In genomic region chr7:105745681-105746330, GRCh38 we compare ENCODE assay signal across 15 cellular contexts.
"Had no signal": no experiment of that assay in that cellular context is flagged by ENCODE, and none has a peak within 500 bp of the region (broad histone marks: within the 10 kb centered on the region; RNA-seq: fewer than 3 reads in every experiment).

No MANE protein-coding gene starts in this region.

- FAIRE-seq: astrocyte, islet of Langerhans had no signal

- H3K9me3 ChIP-seq: neutrophil, thyroid gland had no signal

- H3K36me3 Mint-ChIP-seq: stimulated activated effector memory CD8-positive, alpha-beta T cell treated with anti-CD3 and anti-CD28 coated beads, Interleukin-12 subunit alpha, Interleukin-12 subunit beta, amount 100 ng/mL, for 72 hours had no signal

- H3K27ac Mint-ChIP-seq: activated T-helper 17 cell treated with anti-CD3 and anti-CD28 coated beads, Interleukin-2, amount 50 U/mL, for 72 hours; naive thymus-derived CD8-positive, alpha-beta T cell; stimulated activated effector memory CD8-positive, alpha-beta T cell treated with anti-CD3 and anti-CD28 coated beads, Interleukin-12 subunit alpha, Interleukin-12 subunit beta, amount 100 ng/mL, for 72 hours; T-helper 2 cell treated with Interferon-gamma antibody and Interleukin-4, amounts not matched to agents 5 μg/mL and 100 μg/mL, for 36 hours had no signal

- H3K4me3 Mint-ChIP-seq: activated T-helper 17 cell treated with anti-CD3 and anti-CD28 coated beads, Interleukin-2, amount 50 U/mL, for 72 hours; naive thymus-derived CD8-positive, alpha-beta T cell; stimulated activated effector memory CD8-positive, alpha-beta T cell treated with anti-CD3 and anti-CD28 coated beads, Interleukin-12 subunit alpha, Interleukin-12 subunit beta, amount 100 ng/mL, for 72 hours; T-helper 2 cell treated with Interferon-gamma antibody and Interleukin-4, amounts not matched to agents 5 μg/mL and 100 μg/mL, for 36 hours had no signal

- ATAC-seq: activated CD4-positive, CD25-positive, alpha-beta regulatory T cell treated with anti-CD3 and anti-CD28 coated beads, Interleukin-2, amount 50 U/mL, for 24 hours; activated T-helper 17 cell treated with anti-CD3 and anti-CD28 coated beads, Interleukin-2, amount 50 U/mL, for 72 hours; esophagus mucosa; naive thymus-derived CD8-positive, alpha-beta T cell; stimulated activated effector memory CD8-positive, alpha-beta T cell treated with anti-CD3 and anti-CD28 coated beads, Interleukin-12 subunit alpha, Interleukin-12 subunit beta, amount 100 ng/mL, for 72 hours had no signal

- H3K4me3 ChIP-seq: thyroid gland had no signal

- H3K4me1 Mint-ChIP-seq: stimulated activated effector memory CD8-positive, alpha-beta T cell treated with anti-CD3 and anti-CD28 coated beads, Interleukin-12 subunit alpha, Interleukin-12 subunit beta, amount 100 ng/mL, for 72 hours had no signal

- H3K27me3 Mint-ChIP-seq: activated T-helper 17 cell treated with anti-CD3 and anti-CD28 coated beads, Interleukin-2, amount 50 U/mL, for 72 hours; naive thymus-derived CD8-positive, alpha-beta T cell had no signal

- H3K9me3 Mint-ChIP-seq: activated T-helper 17 cell treated with anti-CD3 and anti-CD28 coated beads, Interleukin-2, amount 50 U/mL, for 72 hours; naive thymus-derived CD8-positive, alpha-beta T cell; stimulated activated effector memory CD8-positive, alpha-beta T cell treated with anti-CD3 and anti-CD28 coated beads, Interleukin-12 subunit alpha, Interleukin-12 subunit beta, amount 100 ng/mL, for 72 hours; T-helper 2 cell treated with Interferon-gamma antibody and Interleukin-4, amounts not matched to agents 5 μg/mL and 100 μg/mL, for 36 hours had no signal

- H3K27me3 ChIP-seq: neutrophil, thyroid gland had no signal

- H3K36me3 ChIP-seq: neutrophil, thyroid gland had no signal

- DNase-seq: activated CD4-positive, alpha-beta T cell treated with anti-CD3 and anti-CD28 coated beads, Interleukin-2, amount 50 U/mL, for 4 hours; activated naive CD4-positive, alpha-beta T cell treated with anti-CD3 and anti-CD28 coated beads, Interleukin-2, amount 50 U/mL, for 16 hours; mammary epithelial cell; naive thymus-derived CD8-positive, alpha-beta T cell; stimulated activated CD4-positive, alpha-beta T cell treated with anti-CD3 and anti-CD28 coated beads, Interleukin-12 subunit alpha, Interleukin-12 subunit beta, amount 100 ng/mL, for 4 hours; stimulated activated CD4-positive, alpha-beta T cell treated with anti-CD3 and anti-CD28 coated beads, Interleukin-2, amount 100 ng/mL, for 24 hours; thyroid gland had no signal

- H3K27ac ChIP-seq: neutrophil, thyroid gland had no signal
